In genomic region chr10:30420774-30421173, GRCh38 we compare ENCODE assay signal across 23 cellular contexts. TPM values are rescaled to one million over a fixed set of nuclear protein-coding genes. Genes with fewer than 3 reads are reported as not detected.
DNase-seq lines count a peak whose midpoint lies in the region; ATAC-seq lines count a peak whose summit lies in the region.
"Had no signal": no experiment of that assay in that cellular context is flagged by ENCODE, and none has a peak within 500 bp of the region (broad histone marks: within the 10 kb centered on the region; RNA-seq: fewer than 3 reads in every experiment).

No MANE protein-coding gene starts in this region.

- H3K4me1 Mint-ChIP-seq in activated CD4-positive, alpha-beta T cell treated with anti-CD3 and anti-CD28 coated beads, Interleukin-2, amount 10 ng/mL, durations not matched to agents 24 days and 14 days, result peaks cover 44% of the 10 kb centered on the region
- H3K4me1 Mint-ChIP-seq in IgD-negative memory B cell, result peaks cover 39 to 46% (median 44%) of the 10 kb centered on the region in 3 donors
- H3K4me1 Mint-ChIP-seq in stimulated activated memory B cell treated with anti-CD40 and anti-IgM and Interleukin-4, amounts not matched to agents 10 μg/mL and 1 μg/mL and 100 μg/mL, for 72 hours, result peaks cover 75% of the 10 kb centered on the region

- no peaks in the 10 kb centered on the region for H3K27me3 Mint-ChIP-seq in activated CD4-positive, alpha-beta T cell treated with anti-CD3 and anti-CD28 coated beads, Interleukin-2, amount 10 ng/mL, durations not matched to agents 24 days and 14 days
- H3K27me3 Mint-ChIP-seq in IgD-negative memory B cell, result no peaks in the 10 kb centered on the region
- no peaks in the 10 kb centered on the region for H3K27me3 Mint-ChIP-seq in stimulated activated memory B cell treated with anti-CD40 and anti-IgM and Interleukin-4, amounts not matched to agents 10 μg/mL and 1 μg/mL and 100 μg/mL, for 72 hours
- H3K27me3 Mint-ChIP-seq: activated CD4-positive, alpha-beta T cell treated with anti-CD3 and anti-CD28 coated beads, Interleukin-2, amount 10 ng/mL, durations not matched to agents 7 days and 5 days had no signal

- no peaks in the 10 kb centered on the region for H3K9me3 Mint-ChIP-seq in activated CD4-positive, alpha-beta T cell treated with anti-CD3 and anti-CD28 coated beads, Interleukin-2, amount 10 ng/mL, durations not matched to agents 24 days and 14 days
- no peaks in the 10 kb centered on the region for H3K9me3 Mint-ChIP-seq in IgD-negative memory B cell
- no peaks in the 10 kb centered on the region for H3K9me3 Mint-ChIP-seq in stimulated activated memory B cell treated with anti-CD40 and anti-IgM and Interleukin-4, amounts not matched to agents 10 μg/mL and 1 μg/mL and 100 μg/mL, for 72 hours
- H3K9me3 Mint-ChIP-seq: activated CD4-positive, alpha-beta T cell treated with anti-CD3 and anti-CD28 coated beads, Interleukin-2, amount 10 ng/mL, durations not matched to agents 7 days and 5 days; activated T-helper 2 cell treated with anti-CD3 and anti-CD28 coated beads, Interferon-gamma antibody, Interleukin-2, Interleukin-4, amounts not matched to agents 10 μg/mL and 5 μg/mL and 100 μg/mL, durations not matched to agents 14 hours and 24 hours and 36 hours had no signal

- H3K36me3 Mint-ChIP-seq in activated CD4-positive, alpha-beta T cell treated with anti-CD3 and anti-CD28 coated beads, Interleukin-2, amount 10 ng/mL, durations not matched to agents 24 days and 14 days (ENCODE audit: low read depth), result no peaks in the 10 kb centered on the region
- peaks cover 2% of the 10 kb centered on the region for H3K36me3 Mint-ChIP-seq in IgD-negative memory B cell
- peaks cover 5% of the 10 kb centered on the region for H3K36me3 Mint-ChIP-seq in stimulated activated memory B cell treated with anti-CD40 and anti-IgM and Interleukin-4, amounts not matched to agents 10 μg/mL and 1 μg/mL and 100 μg/mL, for 72 hours

- intact Hi-C loops in activated CD4-positive, alpha-beta T cell treated with anti-CD3 and anti-CD28 coated beads, Interleukin-2, amount 10 ng/mL, durations not matched to agents 24 days and 14 days (cut with micrococcal nuclease), result no loop called here

- peak; percentile 19 for ATAC-seq in HG02840 (IDR thresholded peaks at IDR 0.05; ENCODE audit: low FRiP score, unreplicated experiment)
- ATAC-seq in stimulated activated memory B cell treated with anti-CD40 and anti-IgM and Interleukin-4, amounts not matched to agents 10 μg/mL and 1 μg/mL and 100 μg/mL, for 72 hours, result peak; percentile 53
- ATAC-seq in HG02885 (IDR thresholded peaks at IDR 0.05; ENCODE audit: poor library complexity, unreplicated experiment), result no peak
- ATAC-seq: body of pancreas, gastroesophageal sphincter, lower lobe of right lung had no signal

- peak overlapping the region; percentile 8 for H3K27ac Mint-ChIP-seq in activated CD4-positive, alpha-beta T cell treated with anti-CD3 and anti-CD28 coated beads, Interleukin-2, amount 10 ng/mL, durations not matched to agents 24 days and 14 days
- peak overlapping the region; percentile 78 to 92 (median 89) for H3K27ac Mint-ChIP-seq in IgD-negative memory B cell
- peak overlapping the region; percentile 94 for H3K27ac Mint-ChIP-seq in stimulated activated memory B cell treated with anti-CD40 and anti-IgM and Interleukin-4, amounts not matched to agents 10 μg/mL and 1 μg/mL and 100 μg/mL, for 72 hours
- H3K27ac Mint-ChIP-seq: activated T-helper 2 cell treated with anti-CD3 and anti-CD28 coated beads, Interferon-gamma antibody, Interleukin-2, Interleukin-4, amounts not matched to agents 10 μg/mL and 5 μg/mL and 100 μg/mL, durations not matched to agents 14 hours and 24 hours and 36 hours had no signal

- DNase-seq in activated CD4-positive, alpha-beta T cell treated with anti-CD3 and anti-CD28 coated beads, Interleukin-2, amount 10 ng/mL, durations not matched to agents 24 days and 14 days, result no peak
- no peak for DNase-seq in activated CD4-positive, alpha-beta T cell treated with anti-CD3 and anti-CD28 coated beads, Interleukin-2, amount 50 U/mL, for 48 hours
- DNase-seq in stimulated activated CD4-positive, alpha-beta T cell treated with anti-CD3 and anti-CD28 coated beads, Interleukin-2, amount 100 ng/mL, for 48 hours, result no peak
- DNase-seq in NCI-H510A (lab: John Stamatoyannopoulos, UW), result no peak
- DNase-seq: activated CD4-positive, alpha-beta T cell treated with anti-CD3 and anti-CD28 coated beads, Interleukin-2, amount 10 ng/mL, durations not matched to agents 7 days and 5 days; BE2C; body of pancreas; Calu3; effector memory CD4-positive, alpha-beta T cell; esophagus squamous epithelium; HCEC 1CT; islet precursor cell; lower lobe of right lung; NCI-H1417 treated with DMSO at 0.1 percent for 48 hours; stimulated activated CD4-positive, alpha-beta T cell treated with anti-CD3 and anti-CD28 coated beads, Interleukin-4, amount 100 ng/mL, for 1 hour; T-helper 2 cell; upper lobe of left lung had no signal

- H3K4me3 Mint-ChIP-seq in activated CD4-positive, alpha-beta T cell treated with anti-CD3 and anti-CD28 coated beads, Interleukin-2, amount 10 ng/mL, durations not matched to agents 24 days and 14 days, result no peak overlapping the region
- H3K4me3 Mint-ChIP-seq in IgD-negative memory B cell, result peak overlapping the region in 2 of 4 donors; percentile 52 to 56
- H3K4me3 Mint-ChIP-seq in stimulated activated memory B cell treated with anti-CD40 and anti-IgM and Interleukin-4, amounts not matched to agents 10 μg/mL and 1 μg/mL and 100 μg/mL, for 72 hours, result peak overlapping the region; percentile 53
- H3K4me3 Mint-ChIP-seq: activated CD4-positive, alpha-beta T cell treated with anti-CD3 and anti-CD28 coated beads, Interleukin-2, amount 10 ng/mL, durations not matched to agents 7 days and 5 days had no signal

RNA-seq across cellular contexts. Expression of gene MAP3K8, which starts 13.2 kb away (rescaled TPM):
- 20.9 and 22.0 TPM in 2 replicates for total RNA-seq in activated CD4-positive, alpha-beta T cell treated with anti-CD3 and anti-CD28 coated beads, Interleukin-2, amount 10 ng/mL, durations not matched to agents 24 days and 14 days
- 40.0 TPM for polyA plus RNA-seq in IgD-negative memory B cell

Comparison
In these comparisons a context has a peak if more than half of its experiments do, and no peak if none do; other contexts are left out.
1. H3K27ac Mint-ChIP-seq: peak in every context shown above with its lines; median percentile 94 in stimulated activated memory B cell treated with anti-CD40 and anti-IgM and Interleukin-4, amounts not matched to agents 10 μg/mL and 1 μg/mL and 100 μg/mL, for 72 hours; 89 in IgD-negative memory B cell; 8 in activated CD4-positive, alpha-beta T cell treated with anti-CD3 and anti-CD28 coated beads, Interleukin-2, amount 10 ng/mL, durations not matched to agents 24 days and 14 days.